Comparison of ENCODE assay signal across 8 cellular contexts in the genomic region with DNA sequence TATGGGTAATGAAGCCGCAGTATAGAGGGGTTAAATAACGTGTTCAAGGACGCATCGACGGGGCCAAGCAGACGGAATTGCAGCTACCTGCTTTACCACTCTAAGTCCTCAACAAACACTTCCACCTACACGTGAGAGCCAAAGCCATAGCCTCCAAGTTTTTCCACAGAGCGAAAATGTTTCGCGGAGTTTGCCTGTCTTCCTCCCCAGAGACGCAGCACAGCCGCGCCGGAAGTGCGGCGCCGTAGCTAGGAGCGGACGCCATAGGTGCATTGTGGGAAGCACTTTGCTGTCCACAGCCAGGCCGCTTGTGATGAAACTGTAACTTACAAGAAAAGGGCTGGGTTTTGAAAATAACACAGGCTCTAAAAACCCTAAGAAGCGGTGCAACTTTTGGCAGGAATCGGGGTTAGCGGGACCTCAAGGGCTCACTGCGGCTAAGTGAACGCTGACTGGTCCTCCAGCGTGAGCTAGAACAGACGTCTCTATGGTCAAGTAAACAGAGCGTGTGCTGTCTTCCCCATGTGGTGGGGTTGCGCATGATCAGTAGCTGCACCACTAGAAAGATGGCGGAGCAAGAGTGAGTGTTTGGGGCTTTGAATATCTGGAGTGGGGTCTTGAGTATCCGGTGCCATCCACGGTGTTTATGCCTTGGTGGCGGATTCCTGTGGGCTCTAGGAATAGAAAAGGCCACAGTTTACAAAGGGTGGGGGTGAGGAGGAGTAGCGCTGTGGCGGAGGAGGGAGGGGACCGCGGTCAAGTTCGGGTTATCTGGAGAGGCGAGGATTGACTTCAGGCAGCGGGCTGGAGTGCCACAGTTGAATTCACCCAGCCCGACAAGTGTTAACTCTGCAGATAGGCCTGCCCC. TPM values are rescaled to one million over a fixed set of nuclear protein-coding genes. Genes with fewer than 3 reads are reported as not detected.
DNase-seq lines count a peak whose midpoint lies in the region; ATAC-seq and TF ChIP-seq lines count a peak whose summit lies in the region.

A gene (plus strand): TSS at position 245 of the 868 bp plus-strand sequence. CDS start 295 bp downstream, at position 540.

- CTCF ChIA-PET in naive thymus-derived CD4-positive, alpha-beta T cell (lab: Charles Lee), result interaction anchor here (0.6 to 5.3 kb wide), 9 partner anchors 11 to 264 kb away, joined by 3 to 50 read pairs (median 3); a partner anchor contains a TSS

- H3K27ac Mint-ChIP-seq in naive thymus-derived CD4-positive, alpha-beta T cell, result peak within 1 kb of the TSS; percentile 98 to 100 (median 99)
- H3K27ac Mint-ChIP-seq in stimulated activated naive B cell treated with anti-CD40 and anti-IgM and Interleukin-4, amounts not matched to agents 10 μg/mL and 1 μg/mL and 100 μg/mL, for 72 hours, result peak within 1 kb of the TSS; percentile 99

- no peaks in the 10 kb centered on the region for H3K9me3 Mint-ChIP-seq in naive thymus-derived CD4-positive, alpha-beta T cell
- H3K9me3 Mint-ChIP-seq in stimulated activated naive B cell treated with anti-CD40 and anti-IgM and Interleukin-4, amounts not matched to agents 10 μg/mL and 1 μg/mL and 100 μg/mL, for 72 hours, result no peaks in the 10 kb centered on the region

- H3F3A ChIP-seq in DOHH2 (ENCODE audit: control insufficient read depth, insufficient read depth), result peaks cover 22% of the 10 kb centered on the region

- H3K4me3 Mint-ChIP-seq in naive thymus-derived CD4-positive, alpha-beta T cell, result peak within 1 kb of the TSS; percentile 93 to 99 (median 96)
- H3K4me3 Mint-ChIP-seq in stimulated activated naive B cell treated with anti-CD40 and anti-IgM and Interleukin-4, amounts not matched to agents 10 μg/mL and 1 μg/mL and 100 μg/mL, for 72 hours, result peak within 1 kb of the TSS; percentile 92 to 95

- peaks cover 6 to 20% (median 15%) of the 10 kb centered on the region in 5 donors for H3K36me3 Mint-ChIP-seq in naive thymus-derived CD4-positive, alpha-beta T cell
- peaks cover 17 to 23% of the 10 kb centered on the region in 2 donors for H3K36me3 Mint-ChIP-seq in stimulated activated naive B cell treated with anti-CD40 and anti-IgM and Interleukin-4, amounts not matched to agents 10 μg/mL and 1 μg/mL and 100 μg/mL, for 72 hours

- intact Hi-C loops in naive thymus-derived CD4-positive, alpha-beta T cell (cut with micrococcal nuclease), result loop anchor here (1.0 to 5.0 kb wide), 14 partner anchors 11 to 1092 kb away; a partner anchor contains a TSS

- H3K27me3 Mint-ChIP-seq in naive thymus-derived CD4-positive, alpha-beta T cell, result no peaks in the 10 kb centered on the region
- H3K27me3 Mint-ChIP-seq in stimulated activated naive B cell treated with anti-CD40 and anti-IgM and Interleukin-4, amounts not matched to agents 10 μg/mL and 1 μg/mL and 100 μg/mL, for 72 hours, result no peaks in the 10 kb centered on the region

- H3K36me3 ChIP-seq in DOHH2 (ENCODE audit: control insufficient read depth, low read length), result peaks cover 46% of the 10 kb centered on the region
- H3K36me3 ChIP-seq in KOPT-K1 (ENCODE audit: insufficient read depth, low read length), result peaks cover 33% of the 10 kb centered on the region
- peaks cover 11 to 28% (median 14%) of the 10 kb centered on the region in 3 experiments for H3K36me3 ChIP-seq in naive thymus-derived CD4-positive, alpha-beta T cell (ENCODE audit: control insufficient read depth in 2 of 3, insufficient read depth in 3 of 3, low read length in 3 of 3)

- no peaks in the 10 kb centered on the region for H3K9me3 ChIP-seq in DOHH2 (ENCODE audit: control insufficient read depth, insufficient read depth, low read length)
- H3K9me3 ChIP-seq in KOPT-K1 (ENCODE audit: insufficient read depth, low read length, poor library complexity, severe bottlenecking), result no peaks in the 10 kb centered on the region
- no peaks in the 10 kb centered on the region for H3K9me3 ChIP-seq in naive thymus-derived CD4-positive, alpha-beta T cell (ENCODE audit: control insufficient read depth in 2 of 3, low read length in 3 of 3)

- peaks cover 38% of the 10 kb centered on the region for H3K4me1 ChIP-seq in DOHH2 (ENCODE audit: control insufficient read depth, low read length)
- H3K4me1 ChIP-seq in naive thymus-derived CD4-positive, alpha-beta T cell (ENCODE audit: control insufficient read depth in 2 of 2, insufficient read depth in 2 of 2, low read length in 2 of 2), result peaks cover 5 to 7% of the 10 kb centered on the region in 2 donors

- H3K27ac ChIP-seq in DOHH2 (ENCODE audit: low read depth, low read length) (peak within 1 kb of the TSS; percentile 85), KOPT-K1 (ENCODE audit: low read depth, low read length, poor library complexity, severe bottlenecking) (peak within 1 kb of the TSS; percentile 89)
- peak within 1 kb of the TSS; percentile 89 for H3K27ac ChIP-seq in naive thymus-derived CD4-positive, alpha-beta T cell (ENCODE audit: low read depth, low read length)

- POLR2A ChIA-PET in naive thymus-derived CD4-positive, alpha-beta T cell (lab: Charles Lee), result interaction anchor here (0.8 to 6.3 kb wide), 34 partner anchors 9 to 1092 kb away, joined by 3 to 101 read pairs (median 6); a partner anchor contains a TSS

- peak within 1 kb of the TSS; percentile 97 for H3K4me3 ChIP-seq in DOHH2 (ENCODE audit: low read length)
- H3K4me3 ChIP-seq in naive thymus-derived CD4-positive, alpha-beta T cell (ENCODE audit: low read length), result peak within 1 kb of the TSS; percentile 82

- H3K27me3 ChIP-seq in DOHH2 (ENCODE audit: control insufficient read depth, low read length), result no peaks in the 10 kb centered on the region; the same call in 1 of the 2 replicates
- H3K27me3 ChIP-seq in naive thymus-derived CD4-positive, alpha-beta T cell (ENCODE audit: control insufficient read depth in 2 of 2, insufficient read depth in 2 of 2, low read length in 2 of 2), result no peaks in the 10 kb centered on the region

- peaks cover 9% of the 10 kb centered on the region; the same call in 1 of the 2 replicates for H4K20me1 ChIP-seq in DOHH2 (ENCODE audit: control insufficient read depth, insufficient read depth, low read depth, low read length)

- no peak for TF ChIP-seq CTCF in DOHH2 (IDR thresholded peaks at IDR 0.05; ENCODE audit: low read depth, low read length, poor library complexity, severe bottlenecking)

- H3K9me2 ChIP-seq in DOHH2 (replicated peaks; ENCODE audit: control insufficient read depth, low read length), result no peaks in the 10 kb centered on the region

- peaks cover 55% of the 10 kb centered on the region for H3K79me2 ChIP-seq in DOHH2 (ENCODE audit: control insufficient read depth, low read length)

- H3K4me1 Mint-ChIP-seq in naive thymus-derived CD4-positive, alpha-beta T cell, result peaks cover 7 to 40% (median 29%) of the 10 kb centered on the region in 7 donors
- peaks cover 10 to 33% of the 10 kb centered on the region in 2 donors for H3K4me1 Mint-ChIP-seq in stimulated activated naive B cell treated with anti-CD40 and anti-IgM and Interleukin-4, amounts not matched to agents 10 μg/mL and 1 μg/mL and 100 μg/mL, for 72 hours

- peak; percentile 90 for ATAC-seq in GM21825 (IDR thresholded peaks at IDR 0.05; ENCODE audit: unreplicated experiment)
- peak; percentile 95 for ATAC-seq in naive thymus-derived CD4-positive, alpha-beta T cell
- ATAC-seq in stimulated activated naive B cell treated with anti-CD40 and anti-IgM and Interleukin-4, amounts not matched to agents 10 μg/mL and 1 μg/mL and 100 μg/mL, for 72 hours (replicated peaks), result peak; percentile 95 to 96

- DNase-seq in RKO (ENCODE audit: low spot score), result peak; percentile 94
- peak; percentile 70 for DNase-seq in activated T-helper 1 cell treated with Interleukin-2 at 50 U/mL for 16 hours (ENCODE audit: low read depth)
- peak; percentile 86 for DNase-seq in fibroblast of gingiva (ENCODE audit: low read depth)
- peak; percentile 70 to 93 (median 88) for DNase-seq in naive thymus-derived CD4-positive, alpha-beta T cell
- peak; percentile 82 for DNase-seq in stimulated activated naive B cell treated with anti-CD40 and anti-IgM and Interleukin-4, amounts not matched to agents 10 μg/mL and 1 μg/mL and 100 μg/mL, for 72 hours

- H3K4me2 ChIP-seq in DOHH2 (ENCODE audit: low read length), result peak within 1 kb of the TSS; percentile 70

RNA-seq across cellular contexts. Expression of the gene that starts here (rescaled TPM):
- 10 to 100 TPM; 65.6 to 91.7 (median 78.1) TPM for total RNA-seq in naive thymus-derived CD4-positive, alpha-beta T cell
- polyA plus RNA-seq in naive thymus-derived CD4-positive, alpha-beta T cell, result 10 to 100 TPM; 71.4 to 90.7 TPM

Comparison
In these comparisons a context has a peak if more than half of its experiments do, and no peak if none do; other contexts are left out.
1. Peak in every context shown above with its lines: DNase-seq, ATAC-seq, H3K4me3 ChIP-seq and H3K27ac ChIP-seq.